Comparison of ENCODE assay signal across 3 cellular contexts in genomic region chr3:124206225-124206624, GRCh38.
"Had no signal": no experiment of that assay in that cellular context is flagged by ENCODE, and none has a peak within 500 bp of the region (broad histone marks: within the 10 kb centered on the region; RNA-seq: fewer than 3 reads in every experiment).

No MANE protein-coding gene starts in this region.

- DNase-seq: GDM1, GF-D8 had no signal

- ATAC-seq: GM12878 had no signal

- H3K4me3 ChIP-seq: GM12878 had no signal
